ENCODE assay signal across 14 cellular contexts in the genomic region with DNA sequence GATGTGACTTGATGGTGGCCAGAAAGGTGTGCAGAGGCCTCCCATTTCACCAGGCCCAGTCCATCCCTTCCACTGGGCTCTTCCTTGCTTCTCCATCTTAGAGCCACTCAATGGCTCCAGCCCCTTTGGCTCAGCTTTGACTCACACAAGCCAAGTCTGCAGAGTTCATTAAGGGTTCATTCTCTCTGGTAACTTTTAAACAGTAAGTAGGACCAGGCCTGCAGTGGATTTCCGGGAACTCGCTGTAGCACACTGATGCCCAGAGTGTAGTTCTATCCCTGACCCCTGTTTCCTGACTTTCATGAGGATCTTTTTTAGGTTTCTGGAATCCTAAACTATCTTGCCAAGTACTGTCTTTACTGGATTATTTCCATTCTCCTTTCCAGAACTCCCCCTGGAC. TPM values are rescaled to one million over a fixed set of nuclear protein-coding genes. Genes with fewer than 3 reads are reported as not detected.
DNase-seq lines count a peak whose midpoint lies in the region; ATAC-seq and TF ChIP-seq lines count a peak whose summit lies in the region.
"Not testable (repeated sequence)": the region's sequence is repeated elsewhere in the genome, so short reads cannot be mapped to it uniquely, and the experiment has no call there.
"Had no signal": no experiment of that assay in that cellular context is flagged by ENCODE, and none has a peak within 500 bp of the region (broad histone marks: within the 10 kb centered on the region; RNA-seq: fewer than 3 reads in every experiment).

No MANE protein-coding gene starts in this region.

- not testable (repeated sequence) for H3K36me3 ChIP-seq in heart left ventricle, right lobe of liver

- H3K4me3 ChIP-seq in heart left ventricle, right lobe of liver: not testable (repeated sequence)

- DNase-seq in heart left ventricle; left ventricle myocardium superior; left lobe of liver (ENCODE audit: low spot score); right lobe of liver; sciatic nerve (ENCODE audit: low spot score): not testable (repeated sequence)

- intact Hi-C loops in heart left ventricle (cut with DNase I); left ventricle myocardium superior (cut with micrococcal nuclease); right lobe of liver (cut with DNase I); sciatic nerve (cut with DNase I): not testable (repeated sequence)

- not testable (repeated sequence) for H3K4me1 ChIP-seq in heart left ventricle, right lobe of liver

- TF ChIP-seq POLR2A in heart left ventricle (IDR thresholded peaks at IDR 0.05); right lobe of liver (IDR thresholded peaks at IDR 0.05): not testable (repeated sequence)

- TF ChIP-seq CTCF in heart left ventricle (IDR thresholded peaks at IDR 0.05); right lobe of liver (IDR thresholded peaks at IDR 0.05): not testable (repeated sequence)

- H3K27ac ChIP-seq in heart left ventricle, right lobe of liver: not testable (repeated sequence)

- WGBS in heart left ventricle, 4 donors = no CpG with 5 or more reads among the region's 2 CpGs
- WGBS in right lobe of liver (ENCODE audit: insufficient coverage, low coverage, low lambda C conversion rate, missing lambda C conversion rate) = no CpG with 5 or more reads among the region's 2 CpGs

- H3K9me3 ChIP-seq in heart left ventricle, right lobe of liver: not testable (repeated sequence)

- ATAC-seq in heart left ventricle (peak; percentile 50 to 85 (median 70)), left ventricle myocardium superior (peak; percentile 61), left lobe of liver (peak; percentile 61), right lobe of liver (peak in 3 of 4 donors; percentile 55 to 72 (median 68)), sciatic nerve (peak; percentile 86)

- H3K27me3 ChIP-seq in heart left ventricle, right lobe of liver: not testable (repeated sequence)

RNA-seq across cellular contexts. Expression of a gene that starts 11.9 kb away (rescaled TPM):
- total RNA-seq in heart left ventricle (not detected), left ventricle myocardium superior (not detected), left lobe of liver (not detected), right lobe of liver (not detected), sciatic nerve (not detected)
- polyA plus RNA-seq in heart left ventricle = not detected
- total RNA-seq: A673; CD4-positive, alpha-beta memory T cell; CD4-positive, CD25-positive, alpha-beta regulatory T cell; CD8-positive, alpha-beta memory T cell; Daoy; G401; GM12878 had no signal
- polyA plus RNA-seq: AG04450; CD14-positive monocyte; CD4-positive, alpha-beta memory T cell; CD4-positive, CD25-positive, alpha-beta regulatory T cell; CD8-positive, alpha-beta memory T cell; GM12878 had no signal

RNA-seq across cellular contexts. Expression of a gene that starts 25.2 kb away (rescaled TPM):
- not detected for total RNA-seq in heart left ventricle
- not detected for polyA plus RNA-seq in heart left ventricle
- total RNA-seq in left ventricle myocardium superior = not detected
- not detected for total RNA-seq in left lobe of liver
- not detected for total RNA-seq in right lobe of liver
- total RNA-seq in sciatic nerve = not detected
- total RNA-seq: A673; CD4-positive, alpha-beta memory T cell; CD4-positive, CD25-positive, alpha-beta regulatory T cell; CD8-positive, alpha-beta memory T cell; Daoy; G401; GM12878 had no signal
- polyA plus RNA-seq: AG04450; CD14-positive monocyte; CD4-positive, alpha-beta memory T cell; CD4-positive, CD25-positive, alpha-beta regulatory T cell; CD8-positive, alpha-beta memory T cell; GM12878 had no signal

RNA-seq across cellular contexts. Expression of a gene that starts 50.3 kb away (rescaled TPM):
- total RNA-seq in heart left ventricle = not detected
- not detected for polyA plus RNA-seq in heart left ventricle
- not detected for total RNA-seq in left ventricle myocardium superior
- not detected for total RNA-seq in left lobe of liver
- not detected for total RNA-seq in right lobe of liver
- not detected for total RNA-seq in sciatic nerve
- total RNA-seq: A673; CD4-positive, alpha-beta memory T cell; CD4-positive, CD25-positive, alpha-beta regulatory T cell; CD8-positive, alpha-beta memory T cell; Daoy; G401; GM12878 had no signal
- polyA plus RNA-seq: AG04450; CD14-positive monocyte; CD4-positive, alpha-beta memory T cell; CD4-positive, CD25-positive, alpha-beta regulatory T cell; CD8-positive, alpha-beta memory T cell; GM12878 had no signal
